18 cellular contexts compared by ENCODE assay signal in genomic region chr6:156310701-156311100, GRCh38.
"Had no signal": no experiment of that assay in that cellular context is flagged by ENCODE, and none has a peak within 500 bp of the region (broad histone marks: within the 10 kb centered on the region; RNA-seq: fewer than 3 reads in every experiment).

No MANE protein-coding gene starts in this region.

- H3K36me3 ChIP-seq: heart left ventricle, spleen, tibial nerve, upper lobe of right lung, vagina had no signal

- H3K4me3 ChIP-seq: heart left ventricle, lung, psoas muscle, spleen, tibial nerve, upper lobe of right lung, vagina had no signal

- H3K27ac ChIP-seq: heart left ventricle, psoas muscle, spleen, tibial nerve, upper lobe of right lung, vagina had no signal

- H3K4me1 ChIP-seq: heart left ventricle, psoas muscle, spleen, tibial nerve, upper lobe of right lung, vagina had no signal

- H3K9me3 ChIP-seq: heart left ventricle, psoas muscle, spleen, tibial nerve, upper lobe of right lung, vagina had no signal

- H3K27me3 ChIP-seq: heart left ventricle, spleen, tibial nerve, upper lobe of right lung, vagina had no signal

- DNase-seq: effector memory CD4-positive, alpha-beta T cell; heart left ventricle; hippocampal formation; left colon; left ventricle myocardium superior; mesenchymal stem cell; naive B cell; nephron progenitor cell; psoas muscle; retina; spleen; stimulated activated CD4-positive, alpha-beta T cell treated with anti-CD3 and anti-CD28 coated beads, Interleukin-15, amount 100 ng/mL, for 24 hours; stimulated activated CD4-positive, alpha-beta T cell treated with anti-CD3 and anti-CD28 coated beads, Interleukin-1b, Interleukin-23, amount 100 ng/mL, for 48 hours; stimulated activated CD4-positive, alpha-beta T cell treated with anti-CD3 and anti-CD28 coated beads, Interleukin-4, amount 100 ng/mL, for 24 hours; upper lobe of right lung had no signal
